In the genomic region with DNA sequence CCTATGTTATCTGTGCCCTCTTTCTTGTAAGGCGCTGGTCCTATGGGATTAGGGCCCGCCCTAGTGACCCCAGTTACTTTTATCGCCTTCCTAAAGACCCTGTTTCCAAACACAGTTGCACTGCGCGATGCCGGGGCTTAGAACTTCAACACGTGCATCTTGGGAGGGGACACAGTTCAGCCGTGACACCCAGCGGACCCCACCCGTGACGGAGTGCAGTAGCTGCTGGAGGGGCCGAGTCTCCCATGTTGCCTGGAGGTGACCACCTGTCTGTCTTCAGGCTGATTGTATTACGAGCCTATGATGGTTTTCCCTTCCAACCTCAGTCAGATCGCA, we compare ENCODE assay signal across 1 cellular context.
TF ChIP-seq lines count a peak whose summit lies in the region.

No MANE protein-coding gene starts in this region.

TF ChIP-seq in HepG2, 621 proteins besides CTCF, POLR2A, EP300 and RAD21 (continued from another document and continues in another):
- TF ChIP-seq ZNF543 (CRISPR knock-in tag; IDR thresholded peaks at IDR 0.05) (peak; percentile 78; the same call in 1 of the 2 replicates), ASH2L (IDR thresholded peaks at IDR 0.05; ENCODE audit: insufficient read length, low read depth, low read length) (no peak), ZIK1 (CRISPR knock-in tag; IDR thresholded peaks at IDR 0.05; ENCODE audit: borderline replicate concordance, low read depth) (peak; percentile 81; the same call in 1 of the 2 replicates), ZNF572 (CRISPR knock-in tag; IDR thresholded peaks at IDR 0.05) (0 out of 2 replicates have a peak, but pooled peaks have one; percentile 54), SP2 (CRISPR knock-in tag; IDR thresholded peaks at IDR 0.05) (no peak), HOXD1 (CRISPR knock-in tag; IDR thresholded peaks at IDR 0.05) (no peak), FOXC1 (CRISPR knock-in tag; IDR thresholded peaks at IDR 0.05; ENCODE audit: borderline replicate concordance) (no peak), EED (CRISPR knock-in tag; IDR thresholded peaks at IDR 0.05) (0 out of 2 replicates have a peak, but pooled peaks have one; percentile 63), HNRNPH1 (optimal IDR thresholded peaks at IDR 0.05; ENCODE audit: low read depth, low read length) (no peak), GABPB1 (CRISPR knock-in tag; IDR thresholded peaks at IDR 0.05) (no peak), CHD4 (IDR thresholded peaks at IDR 0.05; ENCODE audit: borderline replicate concordance, low read length) (peak; percentile 22; the same call in 1 of the 2 replicates), GTF3A (CRISPR knock-in tag; conservative IDR thresholded peaks at IDR 0.05) (0 out of 2 replicates have a peak, but pooled peaks have one; percentile 94), KLF16 (CRISPR knock-in tag; IDR thresholded peaks at IDR 0.05) (0 out of 4 replicates have a peak, but pooled peaks of 1 of the 2 experiments have one; percentile 65), MLLT10 (CRISPR knock-in tag; IDR thresholded peaks at IDR 0.05) (no peak), CCAR2 (optimal IDR thresholded peaks at IDR 0.05; ENCODE audit: low read depth, low read length) (no peak), RELA (CRISPR knock-in tag; IDR thresholded peaks at IDR 0.05) (no peak), ZNF737 (CRISPR knock-in tag; IDR thresholded peaks at IDR 0.05; ENCODE audit: borderline replicate concordance) (no peak), ZNF546 (CRISPR knock-in tag; conservative IDR thresholded peaks at IDR 0.05) (peak; percentile 34; the same call in 1 of the 2 replicates), ZNF282 (IDR thresholded peaks at IDR 0.05; ENCODE audit: partially characterized antibody) (no peak), MTF2 (CRISPR knock-in tag; IDR thresholded peaks at IDR 0.05; ENCODE audit: borderline replicate concordance) (peak; percentile 17; the same call in 1 of the 2 replicates), NFYC (CRISPR knock-in tag; IDR thresholded peaks at IDR 0.05) (no peak), SIX1 (CRISPR knock-in tag; IDR thresholded peaks at IDR 0.05; ENCODE audit: borderline replicate concordance) (no peak), MEIS2 (CRISPR knock-in tag; IDR thresholded peaks at IDR 0.05) (no peak), ZNF761 (CRISPR knock-in tag; conservative IDR thresholded peaks at IDR 0.05) (0 out of 2 replicates have a peak, but pooled peaks have one; percentile 61), BCL6 (CRISPR knock-in tag; IDR thresholded peaks at IDR 0.05) (0 out of 2 replicates have a peak, but pooled peaks have one; percentile 29), ZNF251 (CRISPR knock-in tag; IDR thresholded peaks at IDR 0.05) (0 out of 2 replicates have a peak, but pooled peaks have one; percentile 67), ZSCAN22 (CRISPR knock-in tag; IDR thresholded peaks at IDR 0.05) (no peak), ATRX (CRISPR knock-in tag; IDR thresholded peaks at IDR 0.05; ENCODE audit: borderline replicate concordance) (no peak), KDM4B (CRISPR knock-in tag; IDR thresholded peaks at IDR 0.05) (no peak), KAT8 (CRISPR knock-in tag; IDR thresholded peaks at IDR 0.05) (no peak), ZSCAN29 (CRISPR knock-in tag; conservative IDR thresholded peaks at IDR 0.05) (0 out of 2 replicates have a peak, but pooled peaks have one; percentile 61), ZFP36L2 (CRISPR knock-in tag; IDR thresholded peaks at IDR 0.05) (no peak), ZFP36L1 (CRISPR knock-in tag; IDR thresholded peaks at IDR 0.05) (no peak), ZNF256 (CRISPR knock-in tag; conservative IDR thresholded peaks at IDR 0.05) (no peak), TOE1 (CRISPR knock-in tag; IDR thresholded peaks at IDR 0.05) (no peak), ATAD3A (CRISPR knock-in tag; IDR thresholded peaks at IDR 0.05) (no peak), ZNF652 (CRISPR knock-in tag; IDR thresholded peaks at IDR 0.05; ENCODE audit: borderline replicate concordance, low read depth) (no peak), RFX3 (CRISPR knock-in tag; IDR thresholded peaks at IDR 0.05) (no peak), ZNF451 (CRISPR knock-in tag; IDR thresholded peaks at IDR 0.05) (no peak; the same call in 1 of the 2 replicates)
- TF ChIP-seq, protein P1, sequence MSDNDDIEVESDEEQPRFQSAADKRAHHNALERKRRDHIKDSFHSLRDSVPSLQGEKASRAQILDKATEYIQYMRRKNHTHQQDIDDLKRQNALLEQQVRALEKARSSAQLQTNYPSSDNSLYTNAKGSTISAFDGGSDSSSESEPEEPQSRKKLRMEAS (IDR thresholded peaks at IDR 0.05), result no peak
- TF ChIP-seq, protein P2, sequence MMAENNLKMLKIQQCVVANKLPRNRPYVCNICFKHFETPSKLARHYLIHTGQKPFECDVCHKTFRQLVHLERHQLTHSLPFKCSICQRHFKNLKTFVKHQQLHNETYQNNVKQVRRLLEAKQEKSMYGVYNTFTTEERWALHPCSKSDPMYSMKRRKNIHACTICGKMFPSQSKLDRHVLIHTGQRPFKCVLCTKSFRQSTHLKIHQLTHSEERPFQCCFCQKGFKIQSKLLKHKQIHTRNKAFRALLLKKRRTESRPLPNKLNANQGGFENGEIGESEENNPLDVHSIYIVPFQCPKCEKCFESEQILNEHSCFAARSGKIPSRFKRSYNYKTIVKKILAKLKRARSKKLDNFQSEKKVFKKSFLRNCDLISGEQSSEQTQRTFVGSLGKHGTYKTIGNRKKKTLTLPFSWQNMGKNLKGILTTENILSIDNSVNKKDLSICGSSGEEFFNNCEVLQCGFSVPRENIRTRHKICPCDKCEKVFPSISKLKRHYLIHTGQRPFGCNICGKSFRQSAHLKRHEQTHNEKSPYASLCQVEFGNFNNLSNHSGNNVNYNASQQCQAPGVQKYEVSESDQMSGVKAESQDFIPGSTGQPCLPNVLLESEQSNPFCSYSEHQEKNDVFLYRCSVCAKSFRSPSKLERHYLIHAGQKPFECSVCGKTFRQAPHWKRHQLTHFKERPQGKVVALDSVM (CRISPR knock-in tag; IDR thresholded peaks at IDR 0.05), result no peak
- TF ChIP-seq, protein P3, sequence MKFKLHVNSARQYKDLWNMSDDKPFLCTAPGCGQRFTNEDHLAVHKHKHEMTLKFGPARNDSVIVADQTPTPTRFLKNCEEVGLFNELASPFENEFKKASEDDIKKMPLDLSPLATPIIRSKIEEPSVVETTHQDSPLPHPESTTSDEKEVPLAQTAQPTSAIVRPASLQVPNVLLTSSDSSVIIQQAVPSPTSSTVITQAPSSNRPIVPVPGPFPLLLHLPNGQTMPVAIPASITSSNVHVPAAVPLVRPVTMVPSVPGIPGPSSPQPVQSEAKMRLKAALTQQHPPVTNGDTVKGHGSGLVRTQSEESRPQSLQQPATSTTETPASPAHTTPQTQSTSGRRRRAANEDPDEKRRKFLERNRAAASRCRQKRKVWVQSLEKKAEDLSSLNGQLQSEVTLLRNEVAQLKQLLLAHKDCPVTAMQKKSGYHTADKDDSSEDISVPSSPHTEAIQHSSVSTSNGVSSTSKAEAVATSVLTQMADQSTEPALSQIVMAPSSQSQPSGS (CRISPR knock-in tag; IDR thresholded peaks at IDR 0.05), result no peak
- TF ChIP-seq, protein P4, sequence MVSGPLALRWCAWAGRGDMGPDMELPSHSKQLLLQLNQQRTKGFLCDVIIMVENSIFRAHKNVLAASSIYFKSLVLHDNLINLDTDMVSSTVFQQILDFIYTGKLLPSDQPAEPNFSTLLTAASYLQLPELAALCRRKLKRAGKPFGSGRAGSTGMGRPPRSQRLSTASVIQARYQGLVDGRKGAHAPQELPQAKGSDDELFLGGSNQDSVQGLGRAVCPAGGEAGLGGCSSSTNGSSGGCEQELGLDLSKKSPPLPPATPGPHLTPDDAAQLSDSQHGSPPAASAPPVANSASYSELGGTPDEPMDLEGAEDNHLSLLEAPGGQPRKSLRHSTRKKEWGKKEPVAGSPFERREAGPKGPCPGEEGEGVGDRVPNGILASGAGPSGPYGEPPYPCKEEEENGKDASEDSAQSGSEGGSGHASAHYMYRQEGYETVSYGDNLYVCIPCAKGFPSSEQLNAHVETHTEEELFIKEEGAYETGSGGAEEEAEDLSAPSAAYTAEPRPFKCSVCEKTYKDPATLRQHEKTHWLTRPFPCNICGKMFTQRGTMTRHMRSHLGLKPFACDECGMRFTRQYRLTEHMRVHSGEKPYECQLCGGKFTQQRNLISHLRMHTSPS (CRISPR knock-in tag; IDR thresholded peaks at IDR 0.05; ENCODE audit: low read depth), result no peak; the same call in 1 of the 2 replicates
- TF ChIP-seq, protein P5, sequence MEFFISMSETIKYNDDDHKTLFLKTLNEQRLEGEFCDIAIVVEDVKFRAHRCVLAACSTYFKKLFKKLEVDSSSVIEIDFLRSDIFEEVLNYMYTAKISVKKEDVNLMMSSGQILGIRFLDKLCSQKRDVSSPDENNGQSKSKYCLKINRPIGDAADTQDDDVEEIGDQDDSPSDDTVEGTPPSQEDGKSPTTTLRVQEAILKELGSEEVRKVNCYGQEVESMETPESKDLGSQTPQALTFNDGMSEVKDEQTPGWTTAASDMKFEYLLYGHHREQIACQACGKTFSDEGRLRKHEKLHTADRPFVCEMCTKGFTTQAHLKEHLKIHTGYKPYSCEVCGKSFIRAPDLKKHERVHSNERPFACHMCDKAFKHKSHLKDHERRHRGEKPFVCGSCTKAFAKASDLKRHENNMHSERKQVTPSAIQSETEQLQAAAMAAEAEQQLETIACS (CRISPR knock-in tag; IDR thresholded peaks at IDR 0.05), result no peak
- TF ChIP-seq, protein P6, sequence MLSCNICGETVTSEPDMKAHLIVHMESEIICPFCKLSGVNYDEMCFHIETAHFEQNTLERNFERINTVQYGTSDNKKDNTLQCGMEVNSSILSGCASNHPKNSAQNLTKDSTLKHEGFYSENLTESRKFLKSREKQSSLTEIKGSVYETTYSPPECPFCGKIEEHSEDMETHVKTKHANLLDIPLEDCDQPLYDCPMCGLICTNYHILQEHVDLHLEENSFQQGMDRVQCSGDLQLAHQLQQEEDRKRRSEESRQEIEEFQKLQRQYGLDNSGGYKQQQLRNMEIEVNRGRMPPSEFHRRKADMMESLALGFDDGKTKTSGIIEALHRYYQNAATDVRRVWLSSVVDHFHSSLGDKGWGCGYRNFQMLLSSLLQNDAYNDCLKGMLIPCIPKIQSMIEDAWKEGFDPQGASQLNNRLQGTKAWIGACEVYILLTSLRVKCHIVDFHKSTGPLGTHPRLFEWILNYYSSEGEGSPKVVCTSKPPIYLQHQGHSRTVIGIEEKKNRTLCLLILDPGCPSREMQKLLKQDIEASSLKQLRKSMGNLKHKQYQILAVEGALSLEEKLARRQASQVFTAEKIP (CRISPR knock-in tag; IDR thresholded peaks at IDR 0.05; ENCODE audit: borderline replicate concordance), result no peak
- TF ChIP-seq, protein P7, sequence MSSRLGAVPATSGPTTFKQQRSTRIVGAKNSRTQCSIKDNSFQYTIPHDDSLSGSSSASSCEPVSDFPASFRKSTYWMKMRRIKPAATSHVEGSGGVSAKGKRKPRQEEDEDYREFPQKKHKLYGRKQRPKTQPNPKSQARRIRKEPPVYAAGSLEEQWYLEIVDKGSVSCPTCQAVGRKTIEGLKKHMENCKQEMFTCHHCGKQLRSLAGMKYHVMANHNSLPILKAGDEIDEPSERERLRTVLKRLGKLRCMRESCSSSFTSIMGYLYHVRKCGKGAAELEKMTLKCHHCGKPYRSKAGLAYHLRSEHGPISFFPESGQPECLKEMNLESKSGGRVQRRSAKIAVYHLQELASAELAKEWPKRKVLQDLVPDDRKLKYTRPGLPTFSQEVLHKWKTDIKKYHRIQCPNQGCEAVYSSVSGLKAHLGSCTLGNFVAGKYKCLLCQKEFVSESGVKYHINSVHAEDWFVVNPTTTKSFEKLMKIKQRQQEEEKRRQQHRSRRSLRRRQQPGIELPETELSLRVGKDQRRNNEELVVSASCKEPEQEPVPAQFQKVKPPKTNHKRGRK (CRISPR knock-in tag; IDR thresholded peaks at IDR 0.05), result no peak
- TF ChIP-seq, protein P8, sequence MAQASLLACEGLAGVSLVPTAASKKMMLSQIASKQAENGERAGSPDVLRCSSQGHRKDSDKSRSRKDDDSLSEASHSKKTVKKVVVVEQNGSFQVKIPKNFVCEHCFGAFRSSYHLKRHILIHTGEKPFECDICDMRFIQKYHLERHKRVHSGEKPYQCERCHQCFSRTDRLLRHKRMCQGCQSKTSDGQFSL (CRISPR knock-in tag; IDR thresholded peaks at IDR 0.05), result no peak; the same call in 1 of the 2 replicates
- TF ChIP-seq, protein P9, sequence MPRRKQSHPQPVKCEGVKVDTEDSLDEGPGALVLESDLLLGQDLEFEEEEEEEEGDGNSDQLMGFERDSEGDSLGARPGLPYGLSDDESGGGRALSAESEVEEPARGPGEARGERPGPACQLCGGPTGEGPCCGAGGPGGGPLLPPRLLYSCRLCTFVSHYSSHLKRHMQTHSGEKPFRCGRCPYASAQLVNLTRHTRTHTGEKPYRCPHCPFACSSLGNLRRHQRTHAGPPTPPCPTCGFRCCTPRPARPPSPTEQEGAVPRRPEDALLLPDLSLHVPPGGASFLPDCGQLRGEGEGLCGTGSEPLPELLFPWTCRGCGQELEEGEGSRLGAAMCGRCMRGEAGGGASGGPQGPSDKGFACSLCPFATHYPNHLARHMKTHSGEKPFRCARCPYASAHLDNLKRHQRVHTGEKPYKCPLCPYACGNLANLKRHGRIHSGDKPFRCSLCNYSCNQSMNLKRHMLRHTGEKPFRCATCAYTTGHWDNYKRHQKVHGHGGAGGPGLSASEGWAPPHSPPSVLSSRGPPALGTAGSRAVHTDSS (CRISPR knock-in tag; conservative IDR thresholded peaks at IDR 0.05), result no peak
- TF ChIP-seq, protein P10, sequence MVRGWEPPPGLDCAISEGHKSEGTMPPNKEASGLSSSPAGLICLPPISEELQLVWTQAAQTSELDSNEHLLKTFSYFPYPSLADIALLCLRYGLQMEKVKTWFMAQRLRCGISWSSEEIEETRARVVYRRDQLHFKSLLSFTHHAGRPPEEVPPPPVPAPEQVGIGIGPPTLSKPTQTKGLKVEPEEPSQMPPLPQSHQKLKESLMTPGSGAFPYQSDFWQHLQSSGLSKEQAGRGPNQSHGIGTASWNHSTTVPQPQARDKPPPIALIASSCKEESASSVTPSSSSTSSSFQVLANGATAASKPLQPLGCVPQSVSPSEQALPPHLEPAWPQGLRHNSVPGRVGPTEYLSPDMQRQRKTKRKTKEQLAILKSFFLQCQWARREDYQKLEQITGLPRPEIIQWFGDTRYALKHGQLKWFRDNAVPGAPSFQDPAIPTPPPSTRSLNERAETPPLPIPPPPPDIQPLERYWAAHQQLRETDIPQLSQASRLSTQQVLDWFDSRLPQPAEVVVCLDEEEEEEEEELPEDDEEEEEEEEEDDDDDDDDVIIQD (CRISPR knock-in tag; IDR thresholded peaks at IDR 0.05; ENCODE audit: low read depth), result no peak
